23 cellular contexts compared by ENCODE assay signal in genomic region chr3:161602451-161602850, GRCh38.
"Had no signal": no experiment of that assay in that cellular context is flagged by ENCODE, and none has a peak within 500 bp of the region (broad histone marks: within the 10 kb centered on the region; RNA-seq: fewer than 3 reads in every experiment).

No MANE protein-coding gene starts in this region.

- H3K9ac ChIP-seq: KMS-11 had no signal

- H3K36me3 Mint-ChIP-seq: activated naive CD8-positive, alpha-beta T cell treated with anti-CD3 and anti-CD28 coated beads, Interleukin-2, amount 10 ng/mL, durations not matched to agents 7 days and 5 days had no signal

- H3K4me2 ChIP-seq: KMS-11, PC-9 had no signal

- H3K4me3 Mint-ChIP-seq: activated CD4-positive, alpha-beta memory T cell treated with anti-CD3 and anti-CD28 coated beads, Interleukin-2, amount 10 ng/mL, durations not matched to agents 7 days and 5 days; activated CD4-positive, alpha-beta T cell treated with anti-CD3 and anti-CD28 coated beads for 36 hours; activated naive CD8-positive, alpha-beta T cell treated with anti-CD3 and anti-CD28 coated beads, Interleukin-2, amount 10 ng/mL, durations not matched to agents 7 days and 5 days had no signal

- H3K27me3 Mint-ChIP-seq: activated CD4-positive, alpha-beta memory T cell treated with anti-CD3 and anti-CD28 coated beads, Interleukin-2, amount 10 ng/mL, durations not matched to agents 7 days and 5 days; activated CD4-positive, alpha-beta T cell treated with anti-CD3 and anti-CD28 coated beads for 36 hours; activated naive CD8-positive, alpha-beta T cell treated with anti-CD3 and anti-CD28 coated beads, Interleukin-2, amount 10 ng/mL, durations not matched to agents 7 days and 5 days had no signal

- H3K27me3 ChIP-seq: adrenal gland, breast epithelium, MG63 had no signal

- H3K36me3 ChIP-seq: adrenal gland, breast epithelium, MG63, WERI-Rb-1 had no signal

- H3K4me1 Mint-ChIP-seq: activated CD4-positive, alpha-beta memory T cell treated with anti-CD3 and anti-CD28 coated beads, Interleukin-2, amount 10 ng/mL, durations not matched to agents 7 days and 5 days; activated CD4-positive, alpha-beta T cell treated with anti-CD3 and anti-CD28 coated beads for 36 hours; activated naive CD8-positive, alpha-beta T cell treated with anti-CD3 and anti-CD28 coated beads, Interleukin-2, amount 10 ng/mL, durations not matched to agents 7 days and 5 days had no signal

- H3K4me3 ChIP-seq: adrenal gland, breast epithelium, MG63, PC-9, SK-N-MC had no signal

- H3K27ac ChIP-seq: adrenal gland, breast epithelium, KMS-11, PC-9, SK-N-MC, WERI-Rb-1 had no signal

- H2AFZ ChIP-seq: PC-9 had no signal

- H3K9me3 ChIP-seq: adrenal gland, breast epithelium, MG63 had no signal

- H3K4me1 ChIP-seq: adrenal gland, breast epithelium had no signal

- H3K27ac Mint-ChIP-seq: activated CD4-positive, alpha-beta memory T cell treated with anti-CD3 and anti-CD28 coated beads, Interleukin-2, amount 10 ng/mL, durations not matched to agents 7 days and 5 days; activated CD4-positive, alpha-beta T cell treated with anti-CD3 and anti-CD28 coated beads for 36 hours; activated naive CD8-positive, alpha-beta T cell treated with anti-CD3 and anti-CD28 coated beads, Interleukin-2, amount 10 ng/mL, durations not matched to agents 7 days and 5 days had no signal

- H3K9me3 Mint-ChIP-seq: activated CD4-positive, alpha-beta memory T cell treated with anti-CD3 and anti-CD28 coated beads, Interleukin-2, amount 10 ng/mL, durations not matched to agents 7 days and 5 days; activated naive CD8-positive, alpha-beta T cell treated with anti-CD3 and anti-CD28 coated beads, Interleukin-2, amount 10 ng/mL, durations not matched to agents 7 days and 5 days had no signal

- DNase-seq: activated CD4-positive, alpha-beta memory T cell treated with anti-CD3 and anti-CD28 coated beads, Interleukin-2, amount 10 ng/mL, durations not matched to agents 7 days and 5 days; activated CD4-positive, alpha-beta T cell treated with anti-CD3 and anti-CD28 coated beads for 36 hours; activated CD4-positive, alpha-beta T cell treated with anti-CD3 and anti-CD28 coated beads, Interleukin-2, amount 50 U/mL, for 1 hour; activated naive CD4-positive, alpha-beta T cell treated with anti-CD3 and anti-CD28 coated beads, Interleukin-2, amount 50 U/mL, for 16 hours; activated naive CD8-positive, alpha-beta T cell treated with anti-CD3 and anti-CD28 coated beads, Interleukin-2, amount 10 ng/mL, durations not matched to agents 7 days and 5 days; activated T-cell treated with anti-CD3 and anti-CD28 coated beads for 4 hours; adrenal gland; aorta; caudate nucleus; MG63; NCI-H1105; NCI-H1436 treated with DMSO at 0.1 percent for 48 hours; NCI-H187; NCI-H2081; NCI-H446; NCI-H524; PC-9; SHP77 treated with DMSO at 0.1 percent for 48 hours; T-helper 1 cell; WERI-Rb-1 had no signal
